ENCODE assay signal across 18 cellular contexts in the genomic region with DNA sequence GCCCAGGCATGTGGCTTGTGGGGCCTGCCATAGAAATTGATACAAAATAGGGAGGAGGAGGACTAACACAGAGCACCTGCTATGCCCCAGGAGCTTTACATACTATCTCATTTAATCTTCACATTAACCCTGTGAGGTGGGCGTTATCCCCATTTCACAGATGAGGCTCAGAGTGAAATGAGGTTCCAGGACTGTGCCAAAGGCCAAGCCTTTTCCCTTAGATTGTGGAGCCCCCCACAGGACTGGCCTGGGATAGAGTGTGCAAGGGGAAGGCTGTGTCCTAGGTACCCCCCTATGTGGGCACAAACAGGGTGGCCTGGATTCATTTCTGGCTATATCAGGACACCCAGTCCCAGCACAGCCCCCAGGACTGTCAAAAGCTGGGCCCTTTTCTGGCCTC. TPM values are rescaled to one million over a fixed set of nuclear protein-coding genes. Genes with fewer than 3 reads are reported as not detected.
DNase-seq lines count a peak whose midpoint lies in the region; ATAC-seq and TF ChIP-seq lines count a peak whose summit lies in the region.
"Had no signal": no experiment of that assay in that cellular context is flagged by ENCODE, and none has a peak within 500 bp of the region (broad histone marks: within the 10 kb centered on the region; RNA-seq: fewer than 3 reads in every experiment).

No MANE protein-coding gene starts in this region.

- no peak overlapping the region for H3K4me2 ChIP-seq in HCT116 (ENCODE audit: low read length)

- H3K9me3 Mint-ChIP-seq in activated naive CD8-positive, alpha-beta T cell treated with anti-CD3 and anti-CD28 coated beads for 36 hours: no peaks in the 10 kb centered on the region
- H3K9me3 Mint-ChIP-seq in nephron: no peaks in the 10 kb centered on the region
- H3K9me3 Mint-ChIP-seq in stimulated activated naive B cell treated with anti-CD40 and anti-IgM and Interleukin-4, amounts not matched to agents 10 μg/mL and 1 μg/mL and 100 μg/mL, for 72 hours: peaks cover 3% of the 10 kb centered on the region in 2 donors
- H3K9me3 Mint-ChIP-seq: stimulated activated naive CD8-positive, alpha-beta T cell treated with anti-CD3 and anti-CD28 coated beads, Interleukin-15, Interleukin-2, amounts not matched to agents 100 ng/mL and 50 ng/mL, for 24 hours had no signal

- no peak overlapping the region for H3K9ac ChIP-seq in HCT116 (ENCODE audit: low read length)

- H4K20me1 ChIP-seq in HCT116 (ENCODE audit: insufficient read depth): no peaks in the 10 kb centered on the region

- no peaks in the 10 kb centered on the region for H3K27me3 Mint-ChIP-seq in activated naive CD8-positive, alpha-beta T cell treated with anti-CD3 and anti-CD28 coated beads for 36 hours
- H3K27me3 Mint-ChIP-seq in nephron (ENCODE audit: low read depth): no peaks in the 10 kb centered on the region
- H3K27me3 Mint-ChIP-seq in stimulated activated naive B cell treated with anti-CD40 and anti-IgM and Interleukin-4, amounts not matched to agents 10 μg/mL and 1 μg/mL and 100 μg/mL, for 72 hours: peaks cover 0 to 5% of the 10 kb centered on the region in 2 donors
- H3K27me3 Mint-ChIP-seq: stimulated activated naive CD8-positive, alpha-beta T cell treated with anti-CD3 and anti-CD28 coated beads, Interleukin-15, Interleukin-2, amounts not matched to agents 100 ng/mL and 50 ng/mL, for 24 hours had no signal

- POLR2A ChIA-PET in HCT116 (lab: Charles Lee): no interaction called here

- H3K79me2 ChIP-seq in HCT116 (ENCODE audit: insufficient read depth, low read length): peaks cover 29% of the 10 kb centered on the region

- H2AFZ ChIP-seq in HCT116 (ENCODE audit: low read depth, low read length, poor library complexity, severe bottlenecking): no peak overlapping the region

- no peaks in the 10 kb centered on the region for H3K9me3 ChIP-seq in HCT116 (ENCODE audit: control insufficient read depth in 1 of 2, insufficient read depth in 1 of 2, low read depth in 1 of 2, low read length in 2 of 2)
- H3K9me3 ChIP-seq: adrenal gland, gastrocnemius medialis, Peyer's patch had no signal

- H3K4me3 Mint-ChIP-seq in activated naive CD8-positive, alpha-beta T cell treated with anti-CD3 and anti-CD28 coated beads for 36 hours: peak overlapping the region; percentile 97
- H3K4me3 Mint-ChIP-seq in nephron: peak overlapping the region; percentile 99 to 100 (median 100)
- peak overlapping the region in 1 of 2 donors; percentile 98 for H3K4me3 Mint-ChIP-seq in stimulated activated naive B cell treated with anti-CD40 and anti-IgM and Interleukin-4, amounts not matched to agents 10 μg/mL and 1 μg/mL and 100 μg/mL, for 72 hours

- H3K9me2 ChIP-seq in HCT116 (ENCODE audit: insufficient read depth): no peaks in the 10 kb centered on the region

- H3K4me3 ChIP-seq in HCT116 (replicated peaks in 1 of 2; ENCODE audit: low read depth in 1 of 2, low read length in 2 of 2): no peak overlapping the region
- H3K4me3 ChIP-seq: adrenal gland, gastrocnemius medialis, Peyer's patch had no signal

- intact Hi-C loops in HCT116 (cut with micrococcal nuclease): no loop called here

- peaks cover 31% of the 10 kb centered on the region for H3K4me1 Mint-ChIP-seq in activated naive CD8-positive, alpha-beta T cell treated with anti-CD3 and anti-CD28 coated beads for 36 hours
- peaks cover 30% of the 10 kb centered on the region for H3K4me1 Mint-ChIP-seq in nephron
- peaks cover 26 to 40% of the 10 kb centered on the region in 2 donors for H3K4me1 Mint-ChIP-seq in stimulated activated naive B cell treated with anti-CD40 and anti-IgM and Interleukin-4, amounts not matched to agents 10 μg/mL and 1 μg/mL and 100 μg/mL, for 72 hours

- ATAC-seq in HCT116 (no peak), GM19467 (IDR thresholded peaks at IDR 0.05; ENCODE audit: unreplicated experiment) (no peak)
- ATAC-seq in stimulated activated naive B cell treated with anti-CD40 and anti-IgM and Interleukin-4, amounts not matched to agents 10 μg/mL and 1 μg/mL and 100 μg/mL, for 72 hours (replicated peaks): no peak
- ATAC-seq: gastrocnemius medialis had no signal

- peaks cover 12 to 21% of the 10 kb centered on the region in 2 experiments for H3K4me1 ChIP-seq in HCT116 (ENCODE audit: control insufficient read depth in 1 of 2, insufficient read depth in 2 of 2, low read length in 2 of 2)

- DNase-seq in DMS 273 (lab: John Stamatoyannopoulos, UW; ENCODE audit: unreplicated experiment) (peak; percentile 47), DMS 273 treated with DMSO at 0.1 percent for 48 hours (lab: John Stamatoyannopoulos, UW) (no peak), HCT116 (ENCODE audit: low read depth, low spot score) (no peak), D341Med (ENCODE audit: low spot score) (no peak)
- DNase-seq in activated naive CD8-positive, alpha-beta T cell treated with anti-CD3 and anti-CD28 coated beads for 36 hours: no peak
- DNase-seq in stimulated activated naive B cell treated with anti-CD40 and anti-IgM and Interleukin-4, amounts not matched to agents 10 μg/mL and 1 μg/mL and 100 μg/mL, for 72 hours: no peak
- DNase-seq: activated CD4-positive, CD25-positive, alpha-beta regulatory T cell; activated CD8-positive, alpha-beta memory T cell treated with anti-CD3 and anti-CD28 coated beads, Interleukin-2, amount 50 U/mL, for 48 hours; adrenal gland; gastrocnemius medialis; mammary epithelial cell; NCI-H187 treated with DMSO at 0.1 percent for 48 hours; occipital lobe had no signal

- no peak overlapping the region for H3K27ac ChIP-seq in HCT116 (ENCODE audit: low read depth, low read length)
- H3K27ac ChIP-seq: 22Rv1, adrenal gland, gastrocnemius medialis, Peyer's patch had no signal

- peaks cover 5 to 6% of the 10 kb centered on the region in 2 experiments for H3K36me3 ChIP-seq in HCT116 (ENCODE audit: control insufficient read depth in 1 of 2, insufficient read depth in 2 of 2, low read length in 2 of 2)
- H3K36me3 ChIP-seq: adrenal gland, gastrocnemius medialis had no signal

- BruUV-seq in HCT116 (replicated peaks; lab: Mats Ljungman, UMichigan): no TSS peak

- TF ChIP-seq CTCF in HCT116 (IDR thresholded peaks at IDR 0.05 in 2 of 3, conservative IDR thresholded peaks at IDR 0.05 in 1 of 3; ENCODE audit: borderline replicate concordance in 1 of 3, insufficient read depth in 1 of 3, low read depth in 2 of 3, low read length in 2 of 3): peak; percentile 35 to 39 (median 38); a peak in 3 of 6 replicates
- TF ChIP-seq CTCF in nephron (IDR thresholded peaks at IDR 0.05; ENCODE audit: unreplicated experiment in 3 of 3): no peak

- no peak for TF ChIP-seq POLR2A in HCT116 (IDR thresholded peaks at IDR 0.05; ENCODE audit: borderline replicate concordance, extremely low read depth, insufficient read depth, insufficient read length)

- H3K27me3 ChIP-seq in HCT116 (ENCODE audit: insufficient read depth, low read length): no peaks in the 10 kb centered on the region
- H3K27me3 ChIP-seq: adrenal gland, gastrocnemius medialis, Peyer's patch had no signal

- no peak overlapping the region for H3K27ac Mint-ChIP-seq in activated naive CD8-positive, alpha-beta T cell treated with anti-CD3 and anti-CD28 coated beads for 36 hours
- peak overlapping the region in 2 of 3 experiments; percentile 26 to 89 for H3K27ac Mint-ChIP-seq in nephron
- H3K27ac Mint-ChIP-seq in stimulated activated naive B cell treated with anti-CD40 and anti-IgM and Interleukin-4, amounts not matched to agents 10 μg/mL and 1 μg/mL and 100 μg/mL, for 72 hours: no peak overlapping the region
- H3K27ac Mint-ChIP-seq: stimulated activated naive CD8-positive, alpha-beta T cell treated with anti-CD3 and anti-CD28 coated beads, Interleukin-15, Interleukin-2, amounts not matched to agents 100 ng/mL and 50 ng/mL, for 24 hours had no signal

- CTCF ChIA-PET in HCT116 (lab: Charles Lee): interaction anchor here (1.3 kb wide), 1 partner anchor 88 kb away, joined by 4 read pairs; no protein-coding TSS in a partner anchor

- RAD21 ChIA-PET in HCT116 (lab: Charles Lee; ENCODE audit: low non-redundant PET in 1 of 2, low total read pairs in 2 of 2, uncharacterized antibody in 2 of 2, unreplicated experiment in 2 of 2): interaction anchor here in 1 of 2 experiments (0.7 kb wide), 1 partner anchor 140 kb away, joined by 5 read pairs; no protein-coding TSS in a partner anchor

- TF ChIP-seq RAD21 in HCT116 (IDR thresholded peaks at IDR 0.05; ENCODE audit: low read depth): no peak; the same call in none of the 2 replicates

- peaks cover 22% of the 10 kb centered on the region for H3K36me3 Mint-ChIP-seq in activated naive CD8-positive, alpha-beta T cell treated with anti-CD3 and anti-CD28 coated beads for 36 hours
- H3K36me3 Mint-ChIP-seq in nephron (ENCODE audit: low read depth): peaks cover 5% of the 10 kb centered on the region
- peaks cover 14 to 19% of the 10 kb centered on the region in 2 donors for H3K36me3 Mint-ChIP-seq in stimulated activated naive B cell treated with anti-CD40 and anti-IgM and Interleukin-4, amounts not matched to agents 10 μg/mL and 1 μg/mL and 100 μg/mL, for 72 hours

TF ChIP-seq in HCT116, 20 proteins besides CTCF, POLR2A, EP300 and RAD21:
- TF ChIP-seq, protein P1, sequence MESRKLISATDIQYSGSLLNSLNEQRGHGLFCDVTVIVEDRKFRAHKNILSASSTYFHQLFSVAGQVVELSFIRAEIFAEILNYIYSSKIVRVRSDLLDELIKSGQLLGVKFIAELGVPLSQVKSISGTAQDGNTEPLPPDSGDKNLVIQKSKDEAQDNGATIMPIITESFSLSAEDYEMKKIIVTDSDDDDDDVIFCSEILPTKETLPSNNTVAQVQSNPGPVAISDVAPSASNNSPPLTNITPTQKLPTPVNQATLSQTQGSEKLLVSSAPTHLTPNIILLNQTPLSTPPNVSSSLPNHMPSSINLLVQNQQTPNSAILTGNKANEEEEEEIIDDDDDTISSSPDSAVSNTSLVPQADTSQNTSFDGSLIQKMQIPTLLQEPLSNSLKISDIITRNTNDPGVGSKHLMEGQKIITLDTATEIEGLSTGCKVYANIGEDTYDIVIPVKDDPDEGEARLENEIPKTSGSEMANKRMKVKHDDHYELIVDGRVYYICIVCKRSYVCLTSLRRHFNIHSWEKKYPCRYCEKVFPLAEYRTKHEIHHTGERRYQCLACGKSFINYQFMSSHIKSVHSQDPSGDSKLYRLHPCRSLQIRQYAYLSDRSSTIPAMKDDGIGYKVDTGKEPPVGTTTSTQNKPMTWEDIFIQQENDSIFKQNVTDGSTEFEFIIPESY (IDR thresholded peaks at IDR 0.05; ENCODE audit: extremely low read depth, insufficient replicate concordance, low read length): no peak
- TF ChIP-seq EGR1 (IDR thresholded peaks at IDR 0.05; ENCODE audit: low read depth) (no peak), SIN3A (IDR thresholded peaks at IDR 0.05; ENCODE audit: low read depth) (no peak)
TF ChIP-seq in HCT116: peak in this region for 0.

RNA-seq across cellular contexts. Expression of gene DDOST, which starts 2.2 kb away (rescaled TPM):
- 387 TPM for total RNA-seq in HCT116 (2021; ENCODE audit: unreplicated experiment)
- polyA plus RNA-seq in HCT116 (2012): 439 and 445 TPM in 2 replicates
- total RNA-seq in activated naive CD8-positive, alpha-beta T cell treated with anti-CD3 and anti-CD28 coated beads for 36 hours: 100 to 1,000 TPM; 156 to 164 TPM

RNA-seq across cellular contexts. Expression of gene PINK1, which starts 30.1 kb away (rescaled TPM):
- total RNA-seq in HCT116 (2021; ENCODE audit: unreplicated experiment): 29.4 TPM
- 36.5 and 44.2 TPM in 2 replicates for polyA plus RNA-seq in HCT116 (2012)
- total RNA-seq in activated naive CD8-positive, alpha-beta T cell treated with anti-CD3 and anti-CD28 coated beads for 36 hours: 1 to 10 TPM; 1.9 to 2.1 TPM

RNA-seq across cellular contexts. Expression of gene KIF17, which starts 54.4 kb away (rescaled TPM):
- 2.4 TPM for total RNA-seq in HCT116 (2021; ENCODE audit: unreplicated experiment)
- 0.91 and 1.3 TPM in 2 replicates for polyA plus RNA-seq in HCT116 (2012)
- total RNA-seq in activated naive CD8-positive, alpha-beta T cell treated with anti-CD3 and anti-CD28 coated beads for 36 hours: under 1 TPM in 1 of 2 experiments, not detected in 1; 0.16 TPM

Comparison
In these comparisons a context has a peak if more than half of its experiments do, and no peak if none do; other contexts are left out.
1. CTCF ChIP-seq: peak in HCT116 (3 of 3); none in nephron (0 of 3).
2. H3K27ac Mint-ChIP-seq: peak in nephron (2 of 3); none in activated naive CD8-positive, alpha-beta T cell treated with anti-CD3 and anti-CD28 coated beads for 36 hours (single experiment) and stimulated activated naive B cell treated with anti-CD40 and anti-IgM and Interleukin-4, amounts not matched to agents 10 μg/mL and 1 μg/mL and 100 μg/mL, for 72 hours (single experiment).